In the genomic region with DNA sequence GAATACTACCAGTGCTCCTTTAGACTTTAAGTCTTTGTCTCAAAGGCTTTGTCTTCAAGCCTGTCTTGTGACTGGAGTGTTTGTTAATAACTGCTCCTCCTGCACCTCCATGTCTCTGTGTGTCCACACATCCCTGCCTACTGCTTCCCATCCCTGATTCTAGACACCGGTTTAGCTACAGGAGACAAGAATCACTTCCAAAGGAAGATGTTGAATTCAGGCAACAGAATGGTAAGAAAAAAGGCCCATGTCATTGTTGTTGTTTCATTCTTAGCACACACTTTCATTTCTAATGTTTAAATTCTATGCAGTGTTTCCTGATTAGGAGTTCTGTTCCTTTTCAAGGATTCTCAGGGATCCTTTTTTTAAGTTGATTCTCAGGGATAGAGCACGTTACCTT, we compare ENCODE assay signal across 1 cellular context.
TF ChIP-seq lines count a peak whose summit lies in the region.

No MANE protein-coding gene starts in this region.

TF ChIP-seq in GM23338, 12 proteins besides CTCF, POLR2A, EP300 and RAD21 (continued from another document):
- TF ChIP-seq, protein P1, sequence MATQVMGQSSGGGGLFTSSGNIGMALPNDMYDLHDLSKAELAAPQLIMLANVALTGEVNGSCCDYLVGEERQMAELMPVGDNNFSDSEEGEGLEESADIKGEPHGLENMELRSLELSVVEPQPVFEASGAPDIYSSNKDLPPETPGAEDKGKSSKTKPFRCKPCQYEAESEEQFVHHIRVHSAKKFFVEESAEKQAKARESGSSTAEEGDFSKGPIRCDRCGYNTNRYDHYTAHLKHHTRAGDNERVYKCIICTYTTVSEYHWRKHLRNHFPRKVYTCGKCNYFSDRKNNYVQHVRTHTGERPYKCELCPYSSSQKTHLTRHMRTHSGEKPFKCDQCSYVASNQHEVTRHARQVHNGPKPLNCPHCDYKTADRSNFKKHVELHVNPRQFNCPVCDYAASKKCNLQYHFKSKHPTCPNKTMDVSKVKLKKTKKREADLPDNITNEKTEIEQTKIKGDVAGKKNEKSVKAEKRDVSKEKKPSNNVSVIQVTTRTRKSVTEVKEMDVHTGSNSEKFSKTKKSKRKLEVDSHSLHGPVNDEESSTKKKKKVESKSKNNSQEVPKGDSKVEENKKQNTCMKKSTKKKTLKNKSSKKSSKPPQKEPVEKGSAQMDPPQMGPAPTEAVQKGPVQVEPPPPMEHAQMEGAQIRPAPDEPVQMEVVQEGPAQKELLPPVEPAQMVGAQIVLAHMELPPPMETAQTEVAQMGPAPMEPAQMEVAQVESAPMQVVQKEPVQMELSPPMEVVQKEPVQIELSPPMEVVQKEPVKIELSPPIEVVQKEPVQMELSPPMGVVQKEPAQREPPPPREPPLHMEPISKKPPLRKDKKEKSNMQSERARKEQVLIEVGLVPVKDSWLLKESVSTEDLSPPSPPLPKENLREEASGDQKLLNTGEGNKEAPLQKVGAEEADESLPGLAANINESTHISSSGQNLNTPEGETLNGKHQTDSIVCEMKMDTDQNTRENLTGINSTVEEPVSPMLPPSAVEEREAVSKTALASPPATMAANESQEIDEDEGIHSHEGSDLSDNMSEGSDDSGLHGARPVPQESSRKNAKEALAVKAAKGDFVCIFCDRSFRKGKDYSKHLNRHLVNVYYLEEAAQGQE (IDR thresholded peaks at IDR 0.05; ENCODE audit: unreplicated experiment): no peak
- TF ChIP-seq ZNF114 (CRISPR knock-in tag; IDR thresholded peaks at IDR 0.05) (no peak), CREB1 (CRISPR knock-in tag; IDR thresholded peaks at IDR 0.05; ENCODE audit: low read depth) (no peak), NANOG (IDR thresholded peaks at IDR 0.05; ENCODE audit: borderline replicate concordance) (no peak), JUNB (IDR thresholded peaks at IDR 0.05; ENCODE audit: unreplicated experiment) (no peak), POLR2AphosphoS5 (IDR thresholded peaks at IDR 0.05; ENCODE audit: low read depth) (no peak), EZH2phosphoT487 (IDR thresholded peaks at IDR 0.05; ENCODE audit: unreplicated experiment) (no peak), STAT1 (IDR thresholded peaks at IDR 0.05; ENCODE audit: unreplicated experiment) (no peak), ZNF331 (CRISPR knock-in tag; IDR thresholded peaks at IDR 0.05; ENCODE audit: low read depth) (no peak)
- TF ChIP-seq, protein P2, sequence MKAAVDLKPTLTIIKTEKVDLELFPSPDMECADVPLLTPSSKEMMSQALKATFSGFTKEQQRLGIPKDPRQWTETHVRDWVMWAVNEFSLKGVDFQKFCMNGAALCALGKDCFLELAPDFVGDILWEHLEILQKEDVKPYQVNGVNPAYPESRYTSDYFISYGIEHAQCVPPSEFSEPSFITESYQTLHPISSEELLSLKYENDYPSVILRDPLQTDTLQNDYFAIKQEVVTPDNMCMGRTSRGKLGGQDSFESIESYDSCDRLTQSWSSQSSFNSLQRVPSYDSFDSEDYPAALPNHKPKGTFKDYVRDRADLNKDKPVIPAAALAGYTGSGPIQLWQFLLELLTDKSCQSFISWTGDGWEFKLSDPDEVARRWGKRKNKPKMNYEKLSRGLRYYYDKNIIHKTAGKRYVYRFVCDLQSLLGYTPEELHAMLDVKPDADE (IDR thresholded peaks at IDR 0.05): no peak
TF ChIP-seq in GM23338: peak in this region for 0.
